Comparison of ENCODE assay signal across 31 cellular contexts in genomic region chr6:7440476-7440875, GRCh38. TPM values are rescaled to one million over a fixed set of nuclear protein-coding genes. Genes with fewer than 3 reads are reported as not detected.
DNase-seq lines count a peak whose midpoint lies in the region; ATAC-seq and TF ChIP-seq lines count a peak whose summit lies in the region.
"Had no signal": no experiment of that assay in that cellular context is flagged by ENCODE, and none has a peak within 500 bp of the region (broad histone marks: within the 10 kb centered on the region; RNA-seq: fewer than 3 reads in every experiment).

No MANE protein-coding gene starts in this region.

- no peak overlapping the region for H3K27ac Mint-ChIP-seq in HFFc6
- H3K27ac Mint-ChIP-seq in osteocyte (ENCODE audit: unreplicated experiment) = peak overlapping the region; percentile 78
- H3K27ac Mint-ChIP-seq in stimulated activated naive CD8-positive, alpha-beta T cell treated with anti-CD3 and anti-CD28 coated beads, Interleukin-15, amount 100 ng/mL, for 72 hours = no peak overlapping the region
- H3K27ac Mint-ChIP-seq: activated CD8-positive, alpha-beta memory T cell treated with anti-CD3 and anti-CD28 coated beads, Interleukin-2, amount 10 ng/mL, durations not matched to agents 7 days and 5 days; activated naive CD8-positive, alpha-beta T cell treated with anti-CD3 and anti-CD28 coated beads, Interleukin-2, amount 10 ng/mL, durations not matched to agents 7 days and 5 days; nephron had no signal

- H3K27me3 Mint-ChIP-seq in HFFc6 (ENCODE audit: insufficient read depth) (peaks cover 5% of the 10 kb centered on the region; the same call in 1 of the 2 replicates), osteocyte (ENCODE audit: unreplicated experiment) (no peaks in the 10 kb centered on the region)
- H3K27me3 Mint-ChIP-seq in stimulated activated naive CD8-positive, alpha-beta T cell treated with anti-CD3 and anti-CD28 coated beads, Interleukin-15, amount 100 ng/mL, for 72 hours = peaks cover 18% of the 10 kb centered on the region

- H3K9ac ChIP-seq in BLaER1 treated with 17β-estradiol and CSF1 and Interleukin-3, amounts not matched to agents 10 nM and 100 nM = no peak overlapping the region

- H3K4me1 Mint-ChIP-seq in HFFc6 (ENCODE audit: low read depth) (peaks cover 29% of the 10 kb centered on the region), osteocyte (ENCODE audit: unreplicated experiment) (peaks cover 28% of the 10 kb centered on the region)
- peaks cover 12% of the 10 kb centered on the region for H3K4me1 Mint-ChIP-seq in stimulated activated naive CD8-positive, alpha-beta T cell treated with anti-CD3 and anti-CD28 coated beads, Interleukin-15, amount 100 ng/mL, for 72 hours

- DNase-seq in HFFc6 (peak; percentile 24), fibroblast of peridontal ligament (ENCODE audit: extremely low read depth) (peak; percentile 41), osteocyte (ENCODE audit: extremely low spot score, unreplicated experiment) (no peak), NCI-H1048 (lab: John Stamatoyannopoulos, UW) (no peak), anterior cingulate cortex (lab: John Stamatoyannopoulos, UW) (no peak)
- DNase-seq in stimulated activated naive CD8-positive, alpha-beta T cell treated with anti-CD3 and anti-CD28 coated beads, Interleukin-15, amount 100 ng/mL, for 72 hours = no peak
- DNase-seq: ACHN; activated CD8-positive, alpha-beta memory T cell treated with anti-CD3 and anti-CD28 coated beads, Interleukin-2, amount 10 ng/mL, durations not matched to agents 7 days and 5 days; activated gamma-delta T cell treated with Interleukin-2 at 50 U/mL for 16 hours; activated naive CD8-positive, alpha-beta T cell treated with anti-CD3 and anti-CD28 coated beads, Interleukin-2, amount 10 ng/mL, durations not matched to agents 7 days and 5 days; activated T-cell treated with anti-CD3 and anti-CD28 coated beads, Interleukin-2, amount 50 U/mL, for 4 hours; COR-L47; foreskin melanocyte; GDM1; NCI-H1417; NCI-H2029; NCI-H526; OCI-M1; ovary; retina; stimulated activated CD4-positive, alpha-beta T cell treated with anti-CD3 and anti-CD28 coated beads, Interleukin-1b, Interleukin-23, amount 100 ng/mL, for 48 hours; stomach; T-helper 2 cell had no signal

- H3K4me1 ChIP-seq in BLaER1 treated with 17β-estradiol and CSF1 and Interleukin-3, amounts not matched to agents 10 nM and 100 nM = peaks cover 35 to 44% (median 40%) of the 10 kb centered on the region in 10 experiments
- H3K4me1 ChIP-seq: stomach had no signal

- H4K20me1 ChIP-seq in BLaER1 treated with 17β-estradiol and CSF1 and Interleukin-3, amounts not matched to agents 10 nM and 100 nM = no peaks in the 10 kb centered on the region

- peak overlapping the region in 4 of 11 experiments; percentile 54 to 76 (median 68); a peak in 6 of 22 replicates for H3K27ac ChIP-seq in BLaER1 treated with 17β-estradiol and CSF1 and Interleukin-3, amounts not matched to agents 10 nM and 100 nM
- H3K27ac ChIP-seq: C4-2B, ovary, stomach had no signal

- peaks cover 5 to 32% (median 22%) of the 10 kb centered on the region in 11 experiments; a peak in 19 of 22 replicates for H3K9me3 ChIP-seq in BLaER1 treated with 17β-estradiol and CSF1 and Interleukin-3, amounts not matched to agents 10 nM and 100 nM (replicated peaks in 1 of 11)
- H3K9me3 ChIP-seq: ovary had no signal

- H3K4me3 Mint-ChIP-seq in HFFc6 = peak overlapping the region; percentile 53; the same call in 1 of the 2 replicates
- no peak overlapping the region for H3K4me3 Mint-ChIP-seq in osteocyte (ENCODE audit: unreplicated experiment)
- no peak overlapping the region for H3K4me3 Mint-ChIP-seq in stimulated activated naive CD8-positive, alpha-beta T cell treated with anti-CD3 and anti-CD28 coated beads, Interleukin-15, amount 100 ng/mL, for 72 hours
- H3K4me3 Mint-ChIP-seq: activated CD8-positive, alpha-beta memory T cell treated with anti-CD3 and anti-CD28 coated beads, Interleukin-2, amount 10 ng/mL, durations not matched to agents 7 days and 5 days; activated naive CD8-positive, alpha-beta T cell treated with anti-CD3 and anti-CD28 coated beads, Interleukin-2, amount 10 ng/mL, durations not matched to agents 7 days and 5 days; activated T-cell treated with anti-CD3 and anti-CD28 coated beads, Interleukin-2, amount 50 U/mL, for 4 hours; nephron had no signal

- H3K4me3 ChIP-seq in BLaER1 treated with 17β-estradiol and CSF1 and Interleukin-3, amounts not matched to agents 10 nM and 100 nM = no peak overlapping the region
- H3K4me3 ChIP-seq: K562, ovary, stomach had no signal

- H3K36me3 Mint-ChIP-seq in HFFc6 (ENCODE audit: low read depth) (peaks cover 12% of the 10 kb centered on the region), osteocyte (ENCODE audit: unreplicated experiment) (no peaks in the 10 kb centered on the region)
- H3K36me3 Mint-ChIP-seq: activated CD8-positive, alpha-beta memory T cell treated with anti-CD3 and anti-CD28 coated beads, Interleukin-2, amount 10 ng/mL, durations not matched to agents 7 days and 5 days; activated naive CD8-positive, alpha-beta T cell treated with anti-CD3 and anti-CD28 coated beads, Interleukin-2, amount 10 ng/mL, durations not matched to agents 7 days and 5 days had no signal

- H3K27me3 ChIP-seq in BLaER1 treated with 17β-estradiol and CSF1 and Interleukin-3, amounts not matched to agents 10 nM and 100 nM = no peaks in the 10 kb centered on the region; a peak in 1 of 22 replicates
- H3K27me3 ChIP-seq: ovary had no signal

- no peak for TF ChIP-seq CTCF in HFFc6 (IDR thresholded peaks at IDR 0.05)
- TF ChIP-seq CTCF in osteocyte (IDR thresholded peaks at IDR 0.05) = no peak

- H3K36me3 ChIP-seq in BLaER1 treated with 17β-estradiol and CSF1 and Interleukin-3, amounts not matched to agents 10 nM and 100 nM = no peaks in the 10 kb centered on the region
- H3K36me3 ChIP-seq: ovary, stomach had no signal

- H3K9me3 Mint-ChIP-seq in HFFc6 = peaks cover 11% of the 10 kb centered on the region
- H3K9me3 Mint-ChIP-seq in osteocyte (ENCODE audit: unreplicated experiment) = no peaks in the 10 kb centered on the region
- H3K9me3 Mint-ChIP-seq in stimulated activated naive CD8-positive, alpha-beta T cell treated with anti-CD3 and anti-CD28 coated beads, Interleukin-15, amount 100 ng/mL, for 72 hours = peaks cover 6 to 13% of the 10 kb centered on the region in 2 donors
- H3K9me3 Mint-ChIP-seq: activated naive CD8-positive, alpha-beta T cell treated with anti-CD3 and anti-CD28 coated beads, Interleukin-2, amount 10 ng/mL, durations not matched to agents 7 days and 5 days had no signal

- no peak for ATAC-seq in stimulated activated naive CD8-positive, alpha-beta T cell treated with anti-CD3 and anti-CD28 coated beads, Interleukin-15, amount 100 ng/mL, for 72 hours
- ATAC-seq in GM18867 (IDR thresholded peaks at IDR 0.05; ENCODE audit: unreplicated experiment) = no peak
- ATAC-seq: activated CD8-positive, alpha-beta memory T cell treated with anti-CD3 and anti-CD28 coated beads, Interleukin-2, amount 10 ng/mL, durations not matched to agents 7 days and 5 days; activated T-cell treated with anti-CD3 and anti-CD28 coated beads, Interleukin-2, amount 50 U/mL, for 4 hours; esophagus mucosa; K562 had no signal

- H3K4me2 ChIP-seq in BLaER1 treated with 17β-estradiol and CSF1 and Interleukin-3, amounts not matched to agents 10 nM and 100 nM = peak overlapping the region; percentile 60 to 94 (median 73); a peak in 21 of 22 replicates

RNA-seq across cellular contexts. Expression of gene RIOK1, which starts 50.9 kb away (rescaled TPM):
- 10 to 100 TPM; 16.6 to 19.5 (median 17.8) TPM for total RNA-seq in HFFc6 (2021; fragmentation: NEBNext Ultra II Directional; extraction: Animal tissue kit (Norgen Biotek cat#: 25700))
- total RNA-seq in osteocyte = 14.8 and 22.5 TPM in 2 replicates

RNA-seq across cellular contexts. Expression of gene CAGE1, which starts 50.9 kb away (rescaled TPM):
- total RNA-seq in HFFc6 (2021; fragmentation: NEBNext Ultra II Directional; extraction: Animal tissue kit (Norgen Biotek cat#: 25700)) = under 1 TPM in 1 of 6 experiments, not detected in 5; 0.22 TPM
- 0.19 TPM in 1 of 2 replicates, not detected in the other for total RNA-seq in osteocyte
- total RNA-seq: kidney epithelial cell, lower leg skin, ovary, stomach had no signal

Comparison
In these comparisons a context has a peak if more than half of its experiments do, and no peak if none do; other contexts are left out.
1. DNase-seq: peak in HFFc6 (single experiment) and fibroblast of peridontal ligament (single experiment); none in osteocyte (single experiment), NCI-H1048 (single experiment), anterior cingulate cortex (0 of 58) and stimulated activated naive CD8-positive, alpha-beta T cell treated with anti-CD3 and anti-CD28 coated beads, Interleukin-15, amount 100 ng/mL, for 72 hours (0 of 2).